In the genomic region with DNA sequence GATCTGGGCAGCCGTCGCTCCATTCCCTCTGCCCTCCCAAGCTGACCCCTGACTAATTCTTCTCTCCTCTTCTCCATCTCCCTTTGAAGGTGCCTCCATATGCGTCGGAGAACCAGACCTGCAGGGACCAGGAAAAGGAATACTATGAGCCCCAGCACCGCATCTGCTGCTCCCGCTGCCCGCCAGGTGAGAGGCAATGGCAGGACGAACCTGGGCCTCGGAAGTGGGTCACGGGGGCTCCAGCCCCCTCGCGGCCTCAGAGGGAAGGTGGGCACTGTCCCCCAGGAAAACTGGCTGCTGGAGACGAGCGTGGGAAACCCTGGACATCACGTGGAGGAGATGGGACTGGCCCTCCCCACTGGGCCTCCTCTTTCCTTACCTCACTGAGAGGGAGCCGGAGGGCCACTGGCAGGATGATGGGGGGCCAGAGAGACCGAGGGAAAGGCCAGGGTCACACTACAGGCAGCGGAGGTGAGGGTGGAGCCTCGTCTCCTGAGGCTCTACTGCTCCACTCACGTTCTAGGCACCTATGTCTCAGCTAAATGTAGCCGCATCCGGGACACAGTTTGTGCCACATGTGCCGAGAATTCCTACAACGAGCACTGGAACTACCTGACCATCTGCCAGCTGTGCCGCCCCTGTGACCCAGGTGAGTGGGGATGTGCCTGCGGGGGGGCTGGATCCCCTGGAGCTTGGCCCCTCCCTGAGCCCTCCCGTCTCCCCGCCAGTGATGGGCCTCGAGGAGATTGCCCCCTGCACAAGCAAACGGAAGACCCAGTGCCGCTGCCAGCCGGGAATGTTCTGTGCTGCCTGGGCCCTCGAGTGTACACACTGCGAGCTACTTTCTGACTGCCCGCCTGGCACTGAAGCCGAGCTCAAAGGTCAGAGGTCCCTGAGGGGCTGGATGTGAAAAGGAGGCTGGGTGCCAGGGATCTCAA, we compare ENCODE assay signal across 9 cellular contexts. TPM values are rescaled to one million over a fixed set of nuclear protein-coding genes. Genes with fewer than 3 reads are reported as not detected.
DNase-seq lines count a peak whose midpoint lies in the region; ATAC-seq and TF ChIP-seq lines count a peak whose summit lies in the region.
"Had no signal": no experiment of that assay in that cellular context is flagged by ENCODE, and none has a peak within 500 bp of the region (broad histone marks: within the 10 kb centered on the region; RNA-seq: fewer than 3 reads in every experiment).

No MANE protein-coding gene starts in this region.

- POLR2A ChIA-PET in CD8-positive, alpha-beta memory T cell (lab: Charles Lee): no interaction called here
- POLR2A ChIA-PET in activated CD8-positive, alpha-beta T cell treated with anti-CD3 and anti-CD28 coated beads for 36 hours (lab: Charles Lee): no interaction called here

- H3K9me3 ChIP-seq in CD8-positive, alpha-beta memory T cell (ENCODE audit: low read length): no peaks in the 10 kb centered on the region
- no peaks in the 10 kb centered on the region for H3K9me3 ChIP-seq in heart left ventricle

- ATAC-seq in heart left ventricle (peak in 1 of 4 donors; percentile 6), HG02588 (IDR thresholded peaks at IDR 0.05; ENCODE audit: unreplicated experiment) (no peak)
- no peak for ATAC-seq in activated CD8-positive, alpha-beta T cell treated with anti-CD3 and anti-CD28 coated beads for 36 hours

- peaks cover 3% of the 10 kb centered on the region in 3 donors for H3K4me1 Mint-ChIP-seq in CD8-positive, alpha-beta memory T cell
- peaks cover 3% of the 10 kb centered on the region for H3K4me1 Mint-ChIP-seq in activated CD8-positive, alpha-beta T cell treated with anti-CD3 and anti-CD28 coated beads for 36 hours (ENCODE audit: low read depth)

- H3K27ac Mint-ChIP-seq in CD8-positive, alpha-beta memory T cell: no peak overlapping the region
- H3K27ac Mint-ChIP-seq in activated CD8-positive, alpha-beta T cell treated with anti-CD3 and anti-CD28 coated beads for 36 hours: no peak overlapping the region
- H3K27ac Mint-ChIP-seq: activated T-cell treated with anti-CD3 and anti-CD28 coated beads, Interleukin-2, amount 50 U/mL, for 24 hours had no signal

- TF ChIP-seq POLR2A in heart left ventricle (IDR thresholded peaks at IDR 0.05): no peak

- H3K36me3 ChIP-seq in CD8-positive, alpha-beta memory T cell (ENCODE audit: insufficient read depth, low read length): no peaks in the 10 kb centered on the region
- peaks cover 0 to 44% (median 35%) of the 10 kb centered on the region in 9 donors for H3K36me3 ChIP-seq in heart left ventricle
- H3K36me3 ChIP-seq in rectal smooth muscle tissue (ENCODE audit: control insufficient read depth, insufficient read depth, low read length): peaks cover 6% of the 10 kb centered on the region

- WGBS in heart left ventricle, 4 donors: 64 to 73% (median 69%) methylated on average over 33 to 36 of the region's 36 CpGs

- peak overlapping the region; percentile 84 for H3K9ac ChIP-seq in rectal smooth muscle tissue (ENCODE audit: low read length)

- CTCF ChIA-PET in CD8-positive, alpha-beta memory T cell (lab: Charles Lee): no interaction called here
- CTCF ChIA-PET in activated CD8-positive, alpha-beta T cell treated with anti-CD3 and anti-CD28 coated beads for 36 hours (lab: Charles Lee): no interaction called here

- no peaks in the 10 kb centered on the region for H3K36me3 Mint-ChIP-seq in CD8-positive, alpha-beta memory T cell
- H3K36me3 Mint-ChIP-seq in activated CD8-positive, alpha-beta T cell treated with anti-CD3 and anti-CD28 coated beads for 36 hours (ENCODE audit: low read depth): no peaks in the 10 kb centered on the region

- no peaks in the 10 kb centered on the region for H3K9me3 Mint-ChIP-seq in CD8-positive, alpha-beta memory T cell
- no peaks in the 10 kb centered on the region for H3K9me3 Mint-ChIP-seq in activated CD8-positive, alpha-beta T cell treated with anti-CD3 and anti-CD28 coated beads for 36 hours
- H3K9me3 Mint-ChIP-seq: activated T-cell treated with anti-CD3 and anti-CD28 coated beads, Interleukin-2, amount 50 U/mL, for 24 hours had no signal

- peaks cover 13 to 26% of the 10 kb centered on the region in 2 donors for H3K27me3 Mint-ChIP-seq in CD8-positive, alpha-beta memory T cell
- H3K27me3 Mint-ChIP-seq in activated CD8-positive, alpha-beta T cell treated with anti-CD3 and anti-CD28 coated beads for 36 hours: peaks cover 14% of the 10 kb centered on the region

- peaks cover 16% of the 10 kb centered on the region for H3K27me3 ChIP-seq in CD8-positive, alpha-beta memory T cell (ENCODE audit: insufficient read depth, low read length, poor library complexity, severe bottlenecking)
- no peaks in the 10 kb centered on the region for H3K27me3 ChIP-seq in heart left ventricle
- H3K27me3 ChIP-seq in rectal smooth muscle tissue (ENCODE audit: control insufficient read depth, insufficient read depth, low read length): no peaks in the 10 kb centered on the region

- intact Hi-C loops in heart left ventricle (cut with DNase I): loop anchor here in 7 of 10 donors (2.0 to 5.0 kb wide), 5 partner anchors 42 to 322 kb away; a partner anchor contains a TSS
- intact Hi-C loops in activated CD8-positive, alpha-beta T cell treated with anti-CD3 and anti-CD28 coated beads for 36 hours (cut with micrococcal nuclease): no loop called here

- TF ChIP-seq CTCF in VCaP (conservative IDR thresholded peaks at IDR 0.05) (no peak), heart left ventricle (IDR thresholded peaks at IDR 0.05) (no peak)
- no peak for TF ChIP-seq CTCF in activated CD8-positive, alpha-beta T cell treated with anti-CD3 and anti-CD28 coated beads for 36 hours (IDR thresholded peaks at IDR 0.05)

- no peaks in the 10 kb centered on the region for H3K4me1 ChIP-seq in CD8-positive, alpha-beta memory T cell (ENCODE audit: insufficient read depth, low read length)
- peaks cover 0 to 68% (median 24%) of the 10 kb centered on the region in 12 donors for H3K4me1 ChIP-seq in heart left ventricle
- H3K4me1 ChIP-seq in rectal smooth muscle tissue (ENCODE audit: control insufficient read depth, insufficient read depth, low read length): peaks cover 33% of the 10 kb centered on the region

- H3K4me3 ChIP-seq in CD8-positive, alpha-beta memory T cell (ENCODE audit: low read length): no peak overlapping the region
- H3K4me3 ChIP-seq in heart left ventricle: peak overlapping the region; percentile 45 to 92 (median 78)
- peak overlapping the region; percentile 91 for H3K4me3 ChIP-seq in rectal smooth muscle tissue (ENCODE audit: low read length)

- peak overlapping the region; percentile 59 for H3K27ac ChIP-seq in CD8-positive, alpha-beta memory T cell (ENCODE audit: low read depth, low read length)
- H3K27ac ChIP-seq in VCaP (peak overlapping the region; percentile 97), heart left ventricle (peak overlapping the region; percentile 75 to 98 (median 94)), rectal smooth muscle tissue (ENCODE audit: low read depth, low read length) (peak overlapping the region; percentile 98)

- DNase-seq in CD8-positive, alpha-beta memory T cell: no peak
- peak in 1 of 5 donors; percentile 53 for DNase-seq in heart left ventricle
- DNase-seq in NCI-H2171 treated with DMSO at 0.1 percent for 48 hours (lab: John Stamatoyannopoulos, UW): no peak
- no peak for DNase-seq in activated CD8-positive, alpha-beta T cell treated with anti-CD3 and anti-CD28 coated beads for 36 hours
- no peak for DNase-seq in NCI-H187 (lab: John Stamatoyannopoulos, UW)

- peak overlapping the region in 1 of 7 donors; percentile 32 for H3K4me3 Mint-ChIP-seq in CD8-positive, alpha-beta memory T cell
- H3K4me3 Mint-ChIP-seq in activated CD8-positive, alpha-beta T cell treated with anti-CD3 and anti-CD28 coated beads for 36 hours: no peak overlapping the region
- H3K4me3 Mint-ChIP-seq: activated T-cell treated with anti-CD3 and anti-CD28 coated beads, Interleukin-2, amount 50 U/mL, for 24 hours had no signal

RNA-seq across cellular contexts. Expression of a gene that starts 0.8 kb away (rescaled TPM):
- total RNA-seq in CD8-positive, alpha-beta memory T cell: 1 to 10 TPM in 1 of 2 experiments, under 1 TPM in 1; 0.51 to 1.4 TPM
- not detected for polyA plus RNA-seq in CD8-positive, alpha-beta memory T cell
- total RNA-seq in heart left ventricle: 10 to 100 TPM; 16.0 to 83.4 (median 26.2) TPM
- 10 to 100 TPM; 22.8 to 41.8 TPM for polyA plus RNA-seq in heart left ventricle
- 1 to 10 TPM; 1.5 to 1.6 TPM for total RNA-seq in activated CD8-positive, alpha-beta T cell treated with anti-CD3 and anti-CD28 coated beads for 36 hours

RNA-seq across cellular contexts. Expression of a gene that starts 9.4 kb away (rescaled TPM):
- under 1 TPM; 0.77 to 0.93 TPM for total RNA-seq in CD8-positive, alpha-beta memory T cell
- polyA plus RNA-seq in CD8-positive, alpha-beta memory T cell: 0.49 TPM
- 1 to 10 TPM in 1 of 9 donors, under 1 TPM in 4, not detected in 4; 0.35 to 3.9 (median 0.55) TPM for total RNA-seq in heart left ventricle
- polyA plus RNA-seq in heart left ventricle: under 1 TPM; 0.11 to 0.15 TPM
- total RNA-seq in activated CD8-positive, alpha-beta T cell treated with anti-CD3 and anti-CD28 coated beads for 36 hours: 1 to 10 TPM; 2.3 to 3.8 TPM

RNA-seq across cellular contexts. Expression of a gene that starts 42.9 kb away (rescaled TPM):
- total RNA-seq in CD8-positive, alpha-beta memory T cell: 10 to 100 TPM; 62.1 to 62.9 TPM
- polyA plus RNA-seq in CD8-positive, alpha-beta memory T cell: 57.1 TPM
- total RNA-seq in heart left ventricle: 100 to 1,000 TPM in 2 of 9 donors, 10 to 100 TPM in 7; 37.2 to 141 (median 54.2) TPM
- polyA plus RNA-seq in heart left ventricle: 10 to 100 TPM; 23.7 to 91.8 TPM
- 10 to 100 TPM; 40.6 TPM for total RNA-seq in activated CD8-positive, alpha-beta T cell treated with anti-CD3 and anti-CD28 coated beads for 36 hours

RNA-seq across cellular contexts. Expression of a gene that starts 60.0 kb away (rescaled TPM):
- 100 to 1,000 TPM; 110 to 111 TPM for total RNA-seq in CD8-positive, alpha-beta memory T cell
- polyA plus RNA-seq in CD8-positive, alpha-beta memory T cell: 470 TPM
- 1 to 10 TPM in 1 of 9 donors, under 1 TPM in 3, not detected in 5; 0.27 to 5.3 (median 0.42) TPM for total RNA-seq in heart left ventricle
- under 1 TPM in 1 of 2 donors, not detected in 1; 0.19 TPM for polyA plus RNA-seq in heart left ventricle
- 100 to 1,000 TPM; 160 to 164 TPM for total RNA-seq in activated CD8-positive, alpha-beta T cell treated with anti-CD3 and anti-CD28 coated beads for 36 hours

Comparison
In these comparisons a context has a peak if more than half of its experiments do, and no peak if none do; other contexts are left out.
1. RNA of a gene that starts 0.8 kb away (total RNA-seq): 16.0 to 83.4 TPM in heart left ventricle; 1.5 to 1.6 TPM in activated CD8-positive, alpha-beta T cell treated with anti-CD3 and anti-CD28 coated beads for 36 hours and 0.51 to 1.4 TPM in CD8-positive, alpha-beta memory T cell; every median in the first group is over 4 times any median in the second.
2. Peak in every context shown above with its lines, with median percentiles within 50 percentile points of each other: H3K27ac ChIP-seq.